Comparison of ENCODE assay signal across 11 cellular contexts in the genomic region with DNA sequence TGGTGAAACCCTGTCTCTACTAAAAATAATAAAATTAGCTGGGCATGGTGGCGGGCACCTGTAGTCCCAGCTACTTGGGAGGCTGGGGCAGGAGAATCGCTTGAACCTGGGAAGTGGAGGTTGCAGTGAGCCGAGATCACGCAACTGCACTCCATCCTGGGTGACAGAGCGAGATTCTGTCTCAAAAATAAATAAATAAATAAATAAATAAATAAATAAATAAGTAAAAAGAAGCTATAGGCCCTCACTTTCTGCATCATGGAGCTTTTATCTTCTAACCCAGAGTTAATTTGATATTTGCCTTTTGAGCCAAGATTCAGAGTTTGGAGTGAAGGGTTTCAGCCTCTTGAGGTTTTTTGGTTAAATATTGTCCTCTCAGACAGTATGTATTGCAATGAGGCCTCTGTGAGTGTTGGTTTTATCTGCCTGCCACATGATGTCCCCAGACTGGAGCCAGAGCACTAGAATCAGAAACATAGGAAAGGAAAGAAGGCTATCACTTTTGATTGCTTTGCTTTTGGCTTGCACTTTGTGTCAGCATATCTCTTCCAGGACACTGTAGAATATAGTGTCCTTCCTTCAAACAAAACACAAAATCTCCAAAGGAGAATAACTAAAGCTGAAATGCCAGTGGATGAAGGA. TPM values are rescaled to one million over a fixed set of nuclear protein-coding genes. Genes with fewer than 3 reads are reported as not detected.
"Had no signal": no experiment of that assay in that cellular context is flagged by ENCODE, and none has a peak within 500 bp of the region (broad histone marks: within the 10 kb centered on the region; RNA-seq: fewer than 3 reads in every experiment).

No MANE protein-coding gene starts in this region.

- H3K4me2 ChIP-seq: GM23338 had no signal

- H3K27ac ChIP-seq: HL-60 had no signal

- ATAC-seq: GM23338, HepG2, K562 had no signal

- H3K4me3 ChIP-seq: GM23338, K562 had no signal

- H3K27ac Mint-ChIP-seq: GM23338, H9, HFFc6 had no signal

- H3K9me3 Mint-ChIP-seq: GM23338, H9, HFFc6 had no signal

- DNase-seq: H9, HCEC 1CT, HFFc6, IMR-90, KG1 had no signal

- FAIRE-seq: H1, H54, HepG2, K562 had no signal

RNA-seq across cellular contexts. Expression of a gene that starts 32.5 kb away (rescaled TPM):
- total RNA-seq: HepG2, K562 had no signal
- polyA plus RNA-seq: HepG2 had no signal
